Comparison of ENCODE assay signal across 15 cellular contexts in the genomic region with DNA sequence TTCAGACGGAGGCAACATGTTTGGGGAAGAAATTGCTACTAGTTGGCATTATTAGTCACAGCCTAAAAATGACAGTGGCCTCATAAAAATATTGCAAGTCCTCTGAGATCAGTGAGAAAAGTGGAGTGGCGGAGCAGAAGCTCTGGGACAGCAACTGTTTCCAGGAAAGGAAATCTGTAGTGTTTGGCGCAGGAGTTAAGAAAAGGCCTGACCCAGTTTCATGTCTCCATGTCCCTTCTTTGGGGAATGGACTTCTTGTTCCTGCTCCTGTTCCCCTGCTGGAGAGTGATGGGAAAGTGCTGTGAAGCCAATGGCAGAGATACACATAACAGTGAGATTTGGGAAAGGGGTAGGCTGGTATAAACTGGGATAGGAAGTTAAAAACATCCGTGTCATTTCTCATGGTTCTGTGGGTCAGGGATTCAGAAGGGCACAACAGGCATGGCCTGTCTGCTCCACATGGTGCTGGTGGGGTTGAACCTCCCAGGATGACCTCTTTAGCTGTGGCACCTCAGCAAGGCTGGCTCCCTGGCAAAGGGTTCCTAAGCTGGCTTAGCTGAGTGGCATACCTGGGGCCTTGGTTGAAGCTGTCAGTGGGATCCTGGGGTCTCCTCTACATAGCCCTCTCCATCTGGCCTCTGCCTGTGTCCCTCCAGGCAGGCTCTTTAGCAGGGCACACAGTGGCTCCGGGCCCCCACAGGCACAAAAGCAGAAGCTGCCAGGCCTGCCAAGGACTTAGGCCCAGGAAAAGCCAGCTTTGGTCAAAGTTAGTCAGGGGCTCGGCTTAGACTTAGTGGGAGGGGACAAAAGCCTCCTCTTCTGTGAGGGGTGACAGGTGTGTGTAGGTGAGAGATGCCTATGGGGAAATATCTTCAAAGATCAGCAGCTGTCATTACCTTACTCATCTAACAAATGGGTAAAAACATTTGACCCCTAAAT.
"Had no signal": no experiment of that assay in that cellular context is flagged by ENCODE, and none has a peak within 500 bp of the region (broad histone marks: within the 10 kb centered on the region; RNA-seq: fewer than 3 reads in every experiment).

No MANE protein-coding gene starts in this region.

- DNase-seq: activated CD4-positive, alpha-beta T cell treated with anti-CD3 and anti-CD28 coated beads for 36 hours; activated naive CD4-positive, alpha-beta T cell; activated naive CD8-positive, alpha-beta T cell treated with anti-CD3 and anti-CD28 coated beads, Interleukin-2, amount 10 ng/mL, durations not matched to agents 7 days and 5 days; anterior cingulate cortex; dermis blood vessel endothelial cell; erythroblast; hippocampal formation; occipital lobe; right lobe of liver; T-helper 17 cell; WERI-Rb-1 had no signal

- H3K9me3 ChIP-seq: breast epithelium, prostate gland, right lobe of liver, thoracic aorta had no signal

- H3K4me1 Mint-ChIP-seq: activated CD4-positive, alpha-beta T cell treated with anti-CD3 and anti-CD28 coated beads for 36 hours; activated naive CD8-positive, alpha-beta T cell treated with anti-CD3 and anti-CD28 coated beads, Interleukin-2, amount 10 ng/mL, durations not matched to agents 7 days and 5 days; nephron; T-helper 17 cell had no signal

- H3K27me3 ChIP-seq: breast epithelium, right lobe of liver had no signal

- H3K9me3 Mint-ChIP-seq: activated naive CD8-positive, alpha-beta T cell treated with anti-CD3 and anti-CD28 coated beads, Interleukin-2, amount 10 ng/mL, durations not matched to agents 7 days and 5 days had no signal

- H3K27ac Mint-ChIP-seq: activated CD4-positive, alpha-beta T cell treated with anti-CD3 and anti-CD28 coated beads for 36 hours; activated naive CD8-positive, alpha-beta T cell treated with anti-CD3 and anti-CD28 coated beads, Interleukin-2, amount 10 ng/mL, durations not matched to agents 7 days and 5 days; T-helper 17 cell had no signal

- ATAC-seq: activated CD4-positive, alpha-beta T cell treated with anti-CD3 and anti-CD28 coated beads for 36 hours; right lobe of liver; T-helper 17 cell had no signal

- H3K4me1 ChIP-seq: breast epithelium, prostate gland, right lobe of liver had no signal

- H3K27ac ChIP-seq: breast epithelium, prostate gland, right lobe of liver, thoracic aorta, WERI-Rb-1 had no signal

- H3K4me3 Mint-ChIP-seq: activated CD4-positive, alpha-beta T cell treated with anti-CD3 and anti-CD28 coated beads for 36 hours; activated naive CD8-positive, alpha-beta T cell treated with anti-CD3 and anti-CD28 coated beads, Interleukin-2, amount 10 ng/mL, durations not matched to agents 7 days and 5 days; nephron; T-helper 17 cell had no signal

- H3K4me3 ChIP-seq: breast epithelium, prostate gland, right lobe of liver, thoracic aorta had no signal

- H3K36me3 ChIP-seq: breast epithelium, prostate gland, right lobe of liver, thoracic aorta, WERI-Rb-1 had no signal
